Comparison of ENCODE assay signal across 9 cellular contexts in genomic region chr10:121069061-121069850, GRCh38.
A peak's percentile ranks its signal among the peaks of the same experiment; 100 is the strongest.
DNase-seq lines count a peak whose midpoint lies in the region; ATAC-seq and TF ChIP-seq lines count a peak whose summit lies in the region.
"Had no signal": no experiment of that assay in that cellular context is flagged by ENCODE, and none has a peak within 500 bp of the region (broad histone marks: within the 10 kb centered on the region; RNA-seq: fewer than 3 reads in every experiment).

No MANE protein-coding gene starts in this region.

- DNase-seq in G401 (ENCODE audit: low spot score) = peak; percentile 24
- DNase-seq in germinal center (ENCODE audit: low spot score) = no peak
- DNase-seq in HEK293T (ENCODE audit: extremely low spot score) = no peak
- no peak for DNase-seq in T1000 (lab: John Stamatoyannopoulos, UW)
- DNase-seq: CD4-positive, alpha-beta T cell had no signal

- POLR2A ChIA-PET in HEK293T (lab: Yijun Ruan, JAX) = no interaction called here

- CTCF ChIA-PET in HEK293T (lab: Yijun Ruan, JAX) = interaction anchor here (0.6 to 2.6 kb wide), 8 partner anchors 8 to 632 kb away, joined by 3 to 12 read pairs (median 6); no protein-coding TSS in a partner anchor

- peak; percentile 95 for ATAC-seq in GM21360 (IDR thresholded peaks at IDR 0.05; ENCODE audit: unreplicated experiment)
- ATAC-seq in HG03354 (IDR thresholded peaks at IDR 0.05; ENCODE audit: poor library complexity, severe bottlenecking, unreplicated experiment) = peak; percentile 87
- peak; percentile 98 for ATAC-seq in esophagus mucosa
- no peak for ATAC-seq in GM19328 (IDR thresholded peaks at IDR 0.05; ENCODE audit: unreplicated experiment)

- in situ Hi-C loops in G401 (cut with HindIII; ENCODE audit: low sequenced_read_pairs) = no loop called here

TF ChIP-seq in HEK293T, 16 proteins besides CTCF, POLR2A, EP300 and RAD21:
- no peak for TF ChIP-seq TARDBP (IDR thresholded peaks at IDR 0.05)
- TF ChIP-seq FOXM1 (IDR thresholded peaks at IDR 0.05; ENCODE audit: borderline replicate concordance) = no peak
- TF ChIP-seq ARNT (IDR thresholded peaks at IDR 0.05) = no peak
- no peak for TF ChIP-seq ELF4 (IDR thresholded peaks at IDR 0.05)
- TF ChIP-seq CTBP1 (IDR thresholded peaks at IDR 0.05; ENCODE audit: borderline replicate concordance) = no peak
- TF ChIP-seq HDGF (IDR thresholded peaks at IDR 0.05; ENCODE audit: borderline replicate concordance) = no peak
- no peak for TF ChIP-seq ZNF384 (IDR thresholded peaks at IDR 0.05)
- TF ChIP-seq SUZ12 (IDR thresholded peaks at IDR 0.05) = no peak
- TF ChIP-seq FOXA1 (IDR thresholded peaks at IDR 0.05) = no peak
- no peak for TF ChIP-seq FOXK2 (IDR thresholded peaks at IDR 0.05)
- no peak for TF ChIP-seq NFRKB (IDR thresholded peaks at IDR 0.05)
- TF ChIP-seq BHLHE40 (IDR thresholded peaks at IDR 0.05; ENCODE audit: borderline replicate concordance) = no peak
- TF ChIP-seq LEF1 (IDR thresholded peaks at IDR 0.05; ENCODE audit: borderline replicate concordance) = no peak
- TF ChIP-seq PKNOX1 (IDR thresholded peaks at IDR 0.05) = no peak
- no peak for TF ChIP-seq L3MBTL2 (conservative IDR thresholded peaks at IDR 0.05)
- TF ChIP-seq SP1 (IDR thresholded peaks at IDR 0.05) = no peak
TF ChIP-seq in HEK293T: peak in this region for 0.
